Comparison of ENCODE assay signal across 11 cellular contexts in the genomic region with DNA sequence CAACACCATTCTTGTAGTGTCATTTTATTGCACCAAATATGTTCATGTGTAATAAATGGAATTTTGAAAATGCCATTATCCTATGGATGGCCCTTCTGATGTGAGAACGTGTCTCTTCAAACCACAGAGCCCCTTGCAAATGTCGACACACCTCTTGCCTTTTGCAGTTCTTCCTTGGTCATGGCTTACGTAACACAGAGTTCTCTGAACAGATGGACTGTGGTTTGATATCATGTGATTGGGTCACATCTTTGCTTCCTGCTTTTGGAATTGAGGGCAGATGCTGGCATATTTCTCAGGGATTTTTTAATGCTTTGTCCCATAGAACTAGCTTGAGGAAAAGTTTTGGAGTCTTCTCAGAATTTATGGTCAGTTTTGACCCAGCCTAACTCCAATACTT. TPM values are rescaled to one million over a fixed set of nuclear protein-coding genes. Genes with fewer than 3 reads are reported as not detected.
A peak's percentile ranks its signal among the peaks of the same experiment; 100 is the strongest.
DNase-seq lines count a peak whose midpoint lies in the region; ATAC-seq and TF ChIP-seq lines count a peak whose summit lies in the region.
"Had no signal": no experiment of that assay in that cellular context is flagged by ENCODE, and none has a peak within 500 bp of the region (broad histone marks: within the 10 kb centered on the region; RNA-seq: fewer than 3 reads in every experiment).

No MANE protein-coding gene starts in this region.

- H3K36me3 Mint-ChIP-seq in MCF 10A (ENCODE audit: insufficient read depth, unreplicated experiment), result no peaks in the 10 kb centered on the region
- H3K36me3 Mint-ChIP-seq in osteocyte (ENCODE audit: unreplicated experiment), result peaks cover 2% of the 10 kb centered on the region

- H3K27ac Mint-ChIP-seq in MCF 10A (ENCODE audit: low read depth, unreplicated experiment) (peak overlapping the region; percentile 78), osteocyte (ENCODE audit: unreplicated experiment) (no peak overlapping the region)
- H3K27ac Mint-ChIP-seq: activated naive CD4-positive, alpha-beta T cell treated with anti-CD3 and anti-CD28 coated beads for 36 hours had no signal

- peaks cover 54% of the 10 kb centered on the region for H3K4me1 Mint-ChIP-seq in MCF 10A (ENCODE audit: insufficient read depth, unreplicated experiment)
- H3K4me1 Mint-ChIP-seq in osteocyte (ENCODE audit: unreplicated experiment), result peaks cover 51% of the 10 kb centered on the region

- H3K36me3 ChIP-seq in breast epithelium, result no peaks in the 10 kb centered on the region
- H3K36me3 ChIP-seq: tibial nerve had no signal

- no peak for TF ChIP-seq POLR2A in breast epithelium (IDR thresholded peaks at IDR 0.05)

- TF ChIP-seq CTCF in MCF 10A (IDR thresholded peaks at IDR 0.05; ENCODE audit: unreplicated experiment) (no peak), breast epithelium (IDR thresholded peaks at IDR 0.05) (no peak), osteocyte (IDR thresholded peaks at IDR 0.05) (no peak)

- DNase-seq in MCF 10A (ENCODE audit: unreplicated experiment) (peak; percentile 65), breast epithelium (ENCODE audit: low spot score in 2 of 2) (no peak), SKM-1 treated with dmso at 0.1 percent for 144 hours (lab: John Stamatoyannopoulos, UW; ENCODE audit: unreplicated experiment) (peak; percentile 78), foreskin melanocyte (peak; percentile 66), osteocyte (ENCODE audit: extremely low spot score, unreplicated experiment) (no peak), cortex of kidney (lab: John Stamatoyannopoulos, UW) (no peak)
- DNase-seq: activated naive CD4-positive, alpha-beta T cell treated with anti-CD3 and anti-CD28 coated beads for 36 hours had no signal

- no peaks in the 10 kb centered on the region for H3K9me3 ChIP-seq in breast epithelium
- H3K9me3 ChIP-seq: tibial nerve had no signal

- H3K4me3 Mint-ChIP-seq in MCF 10A (ENCODE audit: unreplicated experiment) (no peak overlapping the region), osteocyte (ENCODE audit: unreplicated experiment) (no peak overlapping the region)
- H3K4me3 Mint-ChIP-seq: activated naive CD4-positive, alpha-beta T cell treated with anti-CD3 and anti-CD28 coated beads for 36 hours had no signal

- POLR2A ChIA-PET in MCF 10A (lab: Yijun Ruan, JAX), result no interaction called here

- ATAC-seq in GM21381 (IDR thresholded peaks at IDR 0.05; ENCODE audit: unreplicated experiment) (no peak), HG02763 (IDR thresholded peaks at IDR 0.05; ENCODE audit: unreplicated experiment) (no peak)

- H3K4me1 ChIP-seq in breast epithelium, result peaks cover 0 to 25% of the 10 kb centered on the region in 2 donors

- CTCF ChIA-PET in MCF 10A (lab: Yijun Ruan, JAX), result interaction anchor here (1.1 kb wide), 1 partner anchor 108 kb away, joined by 3 read pairs; no protein-coding TSS in a partner anchor

- BruUV-seq in MCF 10A (replicated peaks; lab: Mats Ljungman, UMichigan), result no TSS peak

- H3K27ac ChIP-seq in breast epithelium, result no peak overlapping the region
- H3K27ac ChIP-seq: epithelial cell of prostate had no signal

- H3K27me3 Mint-ChIP-seq in MCF 10A (ENCODE audit: insufficient read depth, unreplicated experiment) (no peaks in the 10 kb centered on the region), osteocyte (ENCODE audit: unreplicated experiment) (no peaks in the 10 kb centered on the region)

- H3K27me3 ChIP-seq in breast epithelium, result no peaks in the 10 kb centered on the region
- H3K27me3 ChIP-seq: tibial nerve had no signal

- no peak overlapping the region for H3K4me3 ChIP-seq in breast epithelium
- H3K4me3 ChIP-seq: tibial nerve had no signal

- intact Hi-C loops in MCF 10A (cut with micrococcal nuclease), result no loop called here
- intact Hi-C loops in breast epithelium (cut with DNase I; ENCODE audit: low total_unique reads), result no loop called here

- H3K9me3 Mint-ChIP-seq in MCF 10A (ENCODE audit: unreplicated experiment), result no peaks in the 10 kb centered on the region
- no peaks in the 10 kb centered on the region for H3K9me3 Mint-ChIP-seq in osteocyte (ENCODE audit: unreplicated experiment)
- H3K9me3 Mint-ChIP-seq: activated naive CD4-positive, alpha-beta T cell treated with anti-CD3 and anti-CD28 coated beads for 36 hours had no signal

RNA-seq across cellular contexts. Expression of gene TGFBR1, which starts 4.6 kb away (rescaled TPM):
- 27.6 and 29.4 TPM in 2 replicates for total RNA-seq in MCF 10A (2022)
- total RNA-seq in breast epithelium, result 10 to 100 TPM; 33.1 to 35.4 (median 34.5) TPM
- total RNA-seq in osteocyte, result 53.3 and 56.7 TPM in 2 replicates

Comparison
In these comparisons a context has a peak if more than half of its experiments do, and no peak if none do; other contexts are left out.
1. DNase-seq: peak in MCF 10A (single experiment), SKM-1 treated with dmso at 0.1 percent for 144 hours (single experiment) and foreskin melanocyte (single experiment); none in breast epithelium (0 of 2), osteocyte (single experiment) and cortex of kidney (single experiment).